ENCODE assay signal across 1 cellular context in the genomic region with DNA sequence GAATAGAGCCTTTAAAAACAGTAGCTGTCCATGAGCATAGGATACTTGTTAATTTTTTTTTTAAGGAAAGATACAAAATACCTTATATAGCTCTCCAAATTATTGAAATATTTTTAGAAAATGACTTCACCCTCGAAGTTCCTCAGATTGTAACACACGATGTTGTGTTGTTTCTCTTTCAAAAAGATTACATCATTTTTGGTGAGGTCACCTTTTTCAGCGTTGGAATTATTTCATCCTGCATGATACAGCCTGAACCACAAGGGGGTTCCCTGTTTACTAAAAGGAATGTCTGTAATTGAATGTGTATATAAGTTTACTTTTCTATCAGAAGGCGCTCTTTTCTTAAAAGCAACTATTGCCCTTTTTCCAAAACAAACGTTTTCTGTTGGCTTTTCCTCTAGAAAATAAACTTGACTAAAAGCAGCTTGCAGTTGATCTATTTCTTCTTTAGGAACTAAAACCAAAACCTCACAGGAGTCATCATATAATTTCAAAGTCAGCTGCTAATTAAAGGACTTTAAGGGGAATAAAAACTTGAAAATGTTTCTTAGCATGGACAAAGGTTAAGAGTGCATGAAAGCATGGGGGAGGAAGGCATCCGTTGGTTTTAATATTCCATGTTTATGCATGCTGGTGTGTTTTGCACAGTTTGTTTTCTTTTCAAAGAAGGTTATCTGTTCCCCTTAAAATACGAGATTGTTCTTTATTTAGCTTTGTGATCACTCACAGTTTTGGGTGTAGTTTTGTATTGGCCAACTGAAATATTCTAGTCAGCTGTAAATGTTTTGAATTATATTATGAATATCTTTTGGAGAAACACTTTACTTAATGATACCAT.
TF ChIP-seq lines count a peak whose summit lies in the region.

No MANE protein-coding gene starts in this region.

TF ChIP-seq in K562, 482 proteins besides CTCF, POLR2A, EP300 and RAD21 (continued from another document and continues in another):
- TF ChIP-seq TAL1 (IDR thresholded peaks at IDR 0.05) (no peak), ESRRA (IDR thresholded peaks at IDR 0.05; ENCODE audit: borderline replicate concordance, low read depth) (peak; percentile 31; the same call in 1 of the 2 replicates), NR2C1 (IDR thresholded peaks at IDR 0.05) (no peak), NR2C1 (tag; IDR thresholded peaks at IDR 0.05) (no peak), NCOA4 (IDR thresholded peaks at IDR 0.05; ENCODE audit: partially characterized antibody) (no peak), CHD2 (IDR thresholded peaks at IDR 0.05; ENCODE audit: low read depth, low read length) (no peak), SMARCA4 (IDR thresholded peaks at IDR 0.05) (peak; percentile 56; the same call in 1 of the 2 replicates), SNRNP70 (optimal IDR thresholded peaks at IDR 0.05; ENCODE audit: low read depth, low read length) (no peak), CXXC5 (CRISPR knock-in tag; IDR thresholded peaks at IDR 0.05) (0 out of 2 replicates have a peak, but pooled peaks have one; percentile 17), MED1 (CRISPR knock-in tag; IDR thresholded peaks at IDR 0.05; ENCODE audit: borderline replicate concordance) (no peak), JUND (IDR thresholded peaks at IDR 0.05; ENCODE audit: borderline replicate concordance, low read depth, low read length) (peak; percentile 96), JUND (tag; IDR thresholded peaks at IDR 0.05; ENCODE audit: borderline replicate concordance, low read depth, low read length) (peak; percentile 99), L3MBTL2 (IDR thresholded peaks at IDR 0.05) (no peak; the same call in 1 of the 2 replicates), HCFC1 (IDR thresholded peaks at IDR 0.05; ENCODE audit: low read depth, low read length) (no peak), ZNF146 (CRISPR knock-in tag; IDR thresholded peaks at IDR 0.05; ENCODE audit: unreplicated experiment) (no peak), HDAC2 (IDR thresholded peaks at IDR 0.05) (no peak), GABPA (tag; conservative IDR thresholded peaks at IDR 0.05; ENCODE audit: low read depth) (0 out of 2 replicates have a peak, but pooled peaks have one; percentile 14), ZNF224 (CRISPR knock-in tag; IDR thresholded peaks at IDR 0.05) (no peak), ELF1 (tag; IDR thresholded peaks at IDR 0.05) (no peak), NFIX (CRISPR knock-in tag; IDR thresholded peaks at IDR 0.05; ENCODE audit: low read depth) (no peak), CEBPG (CRISPR knock-in tag; IDR thresholded peaks at IDR 0.05) (peak; percentile 53; the same call in 1 of the 2 replicates), CEBPG (tag; conservative IDR thresholded peaks at IDR 0.05 in 1 of 2, IDR thresholded peaks at IDR 0.05 in 1 of 2) (peak; percentile 94 to 99), ARID2 (IDR thresholded peaks at IDR 0.05) (no peak), CC2D1A (IDR thresholded peaks at IDR 0.05) (no peak), TCF3 (CRISPR knock-in tag; IDR thresholded peaks at IDR 0.05) (no peak), ZNF133 (CRISPR knock-in tag; IDR thresholded peaks at IDR 0.05) (no peak), HSF4 (CRISPR knock-in tag; IDR thresholded peaks at IDR 0.05; ENCODE audit: borderline replicate concordance) (no peak), CAMTA2 (CRISPR knock-in tag; conservative IDR thresholded peaks at IDR 0.05) (no peak), MIER1 (IDR thresholded peaks at IDR 0.05; ENCODE audit: low read depth) (no peak), TAF1 (IDR thresholded peaks at IDR 0.05; ENCODE audit: control insufficient read depth, extremely low read depth, insufficient read depth, low read length, severe bottlenecking) (no peak), DNMT1 (IDR thresholded peaks at IDR 0.05) (no peak; the same call in 1 of the 2 replicates), SIRT6 (IDR thresholded peaks at IDR 0.05; ENCODE audit: low read depth, low read length) (no peak)
- TF ChIP-seq, protein P1, sequence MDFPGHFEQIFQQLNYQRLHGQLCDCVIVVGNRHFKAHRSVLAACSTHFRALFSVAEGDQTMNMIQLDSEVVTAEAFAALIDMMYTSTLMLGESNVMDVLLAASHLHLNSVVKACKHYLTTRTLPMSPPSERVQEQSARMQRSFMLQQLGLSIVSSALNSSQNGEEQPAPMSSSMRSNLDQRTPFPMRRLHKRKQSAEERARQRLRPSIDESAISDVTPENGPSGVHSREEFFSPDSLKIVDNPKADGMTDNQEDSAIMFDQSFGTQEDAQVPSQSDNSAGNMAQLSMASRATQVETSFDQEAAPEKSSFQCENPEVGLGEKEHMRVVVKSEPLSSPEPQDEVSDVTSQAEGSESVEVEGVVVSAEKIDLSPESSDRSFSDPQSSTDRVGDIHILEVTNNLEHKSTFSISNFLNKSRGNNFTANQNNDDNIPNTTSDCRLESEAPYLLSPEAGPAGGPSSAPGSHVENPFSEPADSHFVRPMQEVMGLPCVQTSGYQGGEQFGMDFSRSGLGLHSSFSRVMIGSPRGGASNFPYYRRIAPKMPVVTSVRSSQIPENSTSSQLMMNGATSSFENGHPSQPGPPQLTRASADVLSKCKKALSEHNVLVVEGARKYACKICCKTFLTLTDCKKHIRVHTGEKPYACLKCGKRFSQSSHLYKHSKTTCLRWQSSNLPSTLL (IDR thresholded peaks at IDR 0.05), result no peak
- TF ChIP-seq, protein P2, sequence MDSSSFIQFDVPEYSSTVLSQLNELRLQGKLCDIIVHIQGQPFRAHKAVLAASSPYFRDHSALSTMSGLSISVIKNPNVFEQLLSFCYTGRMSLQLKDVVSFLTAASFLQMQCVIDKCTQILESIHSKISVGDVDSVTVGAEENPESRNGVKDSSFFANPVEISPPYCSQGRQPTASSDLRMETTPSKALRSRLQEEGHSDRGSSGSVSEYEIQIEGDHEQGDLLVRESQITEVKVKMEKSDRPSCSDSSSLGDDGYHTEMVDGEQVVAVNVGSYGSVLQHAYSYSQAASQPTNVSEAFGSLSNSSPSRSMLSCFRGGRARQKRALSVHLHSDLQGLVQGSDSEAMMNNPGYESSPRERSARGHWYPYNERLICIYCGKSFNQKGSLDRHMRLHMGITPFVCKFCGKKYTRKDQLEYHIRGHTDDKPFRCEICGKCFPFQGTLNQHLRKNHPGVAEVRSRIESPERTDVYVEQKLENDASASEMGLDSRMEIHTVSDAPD (CRISPR knock-in tag; IDR thresholded peaks at IDR 0.05), result no peak
- TF ChIP-seq, protein P3, sequence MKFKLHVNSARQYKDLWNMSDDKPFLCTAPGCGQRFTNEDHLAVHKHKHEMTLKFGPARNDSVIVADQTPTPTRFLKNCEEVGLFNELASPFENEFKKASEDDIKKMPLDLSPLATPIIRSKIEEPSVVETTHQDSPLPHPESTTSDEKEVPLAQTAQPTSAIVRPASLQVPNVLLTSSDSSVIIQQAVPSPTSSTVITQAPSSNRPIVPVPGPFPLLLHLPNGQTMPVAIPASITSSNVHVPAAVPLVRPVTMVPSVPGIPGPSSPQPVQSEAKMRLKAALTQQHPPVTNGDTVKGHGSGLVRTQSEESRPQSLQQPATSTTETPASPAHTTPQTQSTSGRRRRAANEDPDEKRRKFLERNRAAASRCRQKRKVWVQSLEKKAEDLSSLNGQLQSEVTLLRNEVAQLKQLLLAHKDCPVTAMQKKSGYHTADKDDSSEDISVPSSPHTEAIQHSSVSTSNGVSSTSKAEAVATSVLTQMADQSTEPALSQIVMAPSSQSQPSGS (CRISPR knock-in tag; IDR thresholded peaks at IDR 0.05), result peak; percentile 70; the same call in 1 of the 2 replicates
- TF ChIP-seq, protein P4, sequence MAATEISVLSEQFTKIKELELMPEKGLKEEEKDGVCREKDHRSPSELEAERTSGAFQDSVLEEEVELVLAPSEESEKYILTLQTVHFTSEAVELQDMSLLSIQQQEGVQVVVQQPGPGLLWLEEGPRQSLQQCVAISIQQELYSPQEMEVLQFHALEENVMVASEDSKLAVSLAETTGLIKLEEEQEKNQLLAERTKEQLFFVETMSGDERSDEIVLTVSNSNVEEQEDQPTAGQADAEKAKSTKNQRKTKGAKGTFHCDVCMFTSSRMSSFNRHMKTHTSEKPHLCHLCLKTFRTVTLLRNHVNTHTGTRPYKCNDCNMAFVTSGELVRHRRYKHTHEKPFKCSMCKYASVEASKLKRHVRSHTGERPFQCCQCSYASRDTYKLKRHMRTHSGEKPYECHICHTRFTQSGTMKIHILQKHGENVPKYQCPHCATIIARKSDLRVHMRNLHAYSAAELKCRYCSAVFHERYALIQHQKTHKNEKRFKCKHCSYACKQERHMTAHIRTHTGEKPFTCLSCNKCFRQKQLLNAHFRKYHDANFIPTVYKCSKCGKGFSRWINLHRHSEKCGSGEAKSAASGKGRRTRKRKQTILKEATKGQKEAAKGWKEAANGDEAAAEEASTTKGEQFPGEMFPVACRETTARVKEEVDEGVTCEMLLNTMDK (IDR thresholded peaks at IDR 0.05; ENCODE audit: borderline replicate concordance, insufficient read depth, low read depth, low read length, poor library complexity, severe bottlenecking), result peak; percentile 36
- TF ChIP-seq, protein P5, sequence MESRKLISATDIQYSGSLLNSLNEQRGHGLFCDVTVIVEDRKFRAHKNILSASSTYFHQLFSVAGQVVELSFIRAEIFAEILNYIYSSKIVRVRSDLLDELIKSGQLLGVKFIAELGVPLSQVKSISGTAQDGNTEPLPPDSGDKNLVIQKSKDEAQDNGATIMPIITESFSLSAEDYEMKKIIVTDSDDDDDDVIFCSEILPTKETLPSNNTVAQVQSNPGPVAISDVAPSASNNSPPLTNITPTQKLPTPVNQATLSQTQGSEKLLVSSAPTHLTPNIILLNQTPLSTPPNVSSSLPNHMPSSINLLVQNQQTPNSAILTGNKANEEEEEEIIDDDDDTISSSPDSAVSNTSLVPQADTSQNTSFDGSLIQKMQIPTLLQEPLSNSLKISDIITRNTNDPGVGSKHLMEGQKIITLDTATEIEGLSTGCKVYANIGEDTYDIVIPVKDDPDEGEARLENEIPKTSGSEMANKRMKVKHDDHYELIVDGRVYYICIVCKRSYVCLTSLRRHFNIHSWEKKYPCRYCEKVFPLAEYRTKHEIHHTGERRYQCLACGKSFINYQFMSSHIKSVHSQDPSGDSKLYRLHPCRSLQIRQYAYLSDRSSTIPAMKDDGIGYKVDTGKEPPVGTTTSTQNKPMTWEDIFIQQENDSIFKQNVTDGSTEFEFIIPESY (CRISPR knock-in tag; IDR thresholded peaks at IDR 0.05), result no peak
- TF ChIP-seq, protein P6, sequence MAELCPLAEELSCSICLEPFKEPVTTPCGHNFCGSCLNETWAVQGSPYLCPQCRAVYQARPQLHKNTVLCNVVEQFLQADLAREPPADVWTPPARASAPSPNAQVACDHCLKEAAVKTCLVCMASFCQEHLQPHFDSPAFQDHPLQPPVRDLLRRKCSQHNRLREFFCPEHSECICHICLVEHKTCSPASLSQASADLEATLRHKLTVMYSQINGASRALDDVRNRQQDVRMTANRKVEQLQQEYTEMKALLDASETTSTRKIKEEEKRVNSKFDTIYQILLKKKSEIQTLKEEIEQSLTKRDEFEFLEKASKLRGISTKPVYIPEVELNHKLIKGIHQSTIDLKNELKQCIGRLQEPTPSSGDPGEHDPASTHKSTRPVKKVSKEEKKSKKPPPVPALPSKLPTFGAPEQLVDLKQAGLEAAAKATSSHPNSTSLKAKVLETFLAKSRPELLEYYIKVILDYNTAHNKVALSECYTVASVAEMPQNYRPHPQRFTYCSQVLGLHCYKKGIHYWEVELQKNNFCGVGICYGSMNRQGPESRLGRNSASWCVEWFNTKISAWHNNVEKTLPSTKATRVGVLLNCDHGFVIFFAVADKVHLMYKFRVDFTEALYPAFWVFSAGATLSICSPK (IDR thresholded peaks at IDR 0.05; ENCODE audit: borderline replicate concordance), result no peak
- TF ChIP-seq, protein P7, sequence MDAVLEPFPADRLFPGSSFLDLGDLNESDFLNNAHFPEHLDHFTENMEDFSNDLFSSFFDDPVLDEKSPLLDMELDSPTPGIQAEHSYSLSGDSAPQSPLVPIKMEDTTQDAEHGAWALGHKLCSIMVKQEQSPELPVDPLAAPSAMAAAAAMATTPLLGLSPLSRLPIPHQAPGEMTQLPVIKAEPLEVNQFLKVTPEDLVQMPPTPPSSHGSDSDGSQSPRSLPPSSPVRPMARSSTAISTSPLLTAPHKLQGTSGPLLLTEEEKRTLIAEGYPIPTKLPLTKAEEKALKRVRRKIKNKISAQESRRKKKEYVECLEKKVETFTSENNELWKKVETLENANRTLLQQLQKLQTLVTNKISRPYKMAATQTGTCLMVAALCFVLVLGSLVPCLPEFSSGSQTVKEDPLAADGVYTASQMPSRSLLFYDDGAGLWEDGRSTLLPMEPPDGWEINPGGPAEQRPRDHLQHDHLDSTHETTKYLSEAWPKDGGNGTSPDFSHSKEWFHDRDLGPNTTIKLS (IDR thresholded peaks at IDR 0.05; ENCODE audit: borderline replicate concordance, low read depth), result no peak
- TF ChIP-seq, protein P8, sequence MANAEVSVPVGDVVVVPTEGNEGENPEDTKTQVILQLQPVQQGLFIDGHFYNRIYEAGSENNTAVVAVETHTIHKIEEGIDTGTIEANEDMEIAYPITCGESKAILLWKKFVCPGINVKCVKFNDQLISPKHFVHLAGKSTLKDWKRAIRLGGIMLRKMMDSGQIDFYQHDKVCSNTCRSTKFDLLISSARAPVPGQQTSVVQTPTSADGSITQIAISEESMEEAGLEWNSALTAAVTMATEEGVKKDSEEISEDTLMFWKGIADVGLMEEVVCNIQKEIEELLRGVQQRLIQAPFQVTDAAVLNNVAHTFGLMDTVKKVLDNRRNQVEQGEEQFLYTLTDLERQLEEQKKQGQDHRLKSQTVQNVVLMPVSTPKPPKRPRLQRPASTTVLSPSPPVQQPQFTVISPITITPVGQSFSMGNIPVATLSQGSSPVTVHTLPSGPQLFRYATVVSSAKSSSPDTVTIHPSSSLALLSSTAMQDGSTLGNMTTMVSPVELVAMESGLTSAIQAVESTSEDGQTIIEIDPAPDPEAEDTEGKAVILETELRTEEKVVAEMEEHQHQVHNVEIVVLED (CRISPR knock-in tag; IDR thresholded peaks at IDR 0.05), result no peak
- TF ChIP-seq, protein P9, sequence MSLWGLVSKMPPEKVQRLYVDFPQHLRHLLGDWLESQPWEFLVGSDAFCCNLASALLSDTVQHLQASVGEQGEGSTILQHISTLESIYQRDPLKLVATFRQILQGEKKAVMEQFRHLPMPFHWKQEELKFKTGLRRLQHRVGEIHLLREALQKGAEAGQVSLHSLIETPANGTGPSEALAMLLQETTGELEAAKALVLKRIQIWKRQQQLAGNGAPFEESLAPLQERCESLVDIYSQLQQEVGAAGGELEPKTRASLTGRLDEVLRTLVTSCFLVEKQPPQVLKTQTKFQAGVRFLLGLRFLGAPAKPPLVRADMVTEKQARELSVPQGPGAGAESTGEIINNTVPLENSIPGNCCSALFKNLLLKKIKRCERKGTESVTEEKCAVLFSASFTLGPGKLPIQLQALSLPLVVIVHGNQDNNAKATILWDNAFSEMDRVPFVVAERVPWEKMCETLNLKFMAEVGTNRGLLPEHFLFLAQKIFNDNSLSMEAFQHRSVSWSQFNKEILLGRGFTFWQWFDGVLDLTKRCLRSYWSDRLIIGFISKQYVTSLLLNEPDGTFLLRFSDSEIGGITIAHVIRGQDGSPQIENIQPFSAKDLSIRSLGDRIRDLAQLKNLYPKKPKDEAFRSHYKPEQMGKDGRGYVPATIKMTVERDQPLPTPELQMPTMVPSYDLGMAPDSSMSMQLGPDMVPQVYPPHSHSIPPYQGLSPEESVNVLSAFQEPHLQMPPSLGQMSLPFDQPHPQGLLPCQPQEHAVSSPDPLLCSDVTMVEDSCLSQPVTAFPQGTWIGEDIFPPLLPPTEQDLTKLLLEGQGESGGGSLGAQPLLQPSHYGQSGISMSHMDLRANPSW (CRISPR knock-in tag; IDR thresholded peaks at IDR 0.05), result no peak
- TF ChIP-seq, protein P10, sequence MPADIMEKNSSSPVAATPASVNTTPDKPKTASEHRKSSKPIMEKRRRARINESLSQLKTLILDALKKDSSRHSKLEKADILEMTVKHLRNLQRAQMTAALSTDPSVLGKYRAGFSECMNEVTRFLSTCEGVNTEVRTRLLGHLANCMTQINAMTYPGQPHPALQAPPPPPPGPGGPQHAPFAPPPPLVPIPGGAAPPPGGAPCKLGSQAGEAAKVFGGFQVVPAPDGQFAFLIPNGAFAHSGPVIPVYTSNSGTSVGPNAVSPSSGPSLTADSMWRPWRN (IDR thresholded peaks at IDR 0.05; ENCODE audit: low read depth), result no peak
